9 cellular contexts compared by ENCODE assay signal in genomic region chr17:82917656-82918345, GRCh38.
DNase-seq lines count a peak whose midpoint lies in the region; ATAC-seq and TF ChIP-seq lines count a peak whose summit lies in the region.
"Had no signal": no experiment of that assay in that cellular context is flagged by ENCODE, and none has a peak within 500 bp of the region (broad histone marks: within the 10 kb centered on the region; RNA-seq: fewer than 3 reads in every experiment).

No MANE protein-coding gene starts in this region.

- H3K4me3 ChIP-seq in Panc1 (ENCODE audit: low read depth in 2 of 2, low read length in 2 of 2), result no peak overlapping the region
- no peak overlapping the region for H3K4me3 ChIP-seq in dorsolateral prefrontal cortex

- no peak overlapping the region for H3K27ac ChIP-seq in Panc1 (ENCODE audit: low read length)
- no peak overlapping the region for H3K27ac ChIP-seq in dorsolateral prefrontal cortex

- peak; percentile 58 for DNase-seq in GM10266 (ENCODE audit: extremely low spot score)
- DNase-seq in Panc1 (ENCODE audit: low read depth, low spot score), result no peak
- DNase-seq in dorsolateral prefrontal cortex, result no peak
- DNase-seq in stimulated activated CD4-positive, alpha-beta T cell treated with anti-CD3 and anti-CD28 coated beads, Interleukin-15, amount 100 ng/mL, for 24 hours, result peak; percentile 41
- no peak for DNase-seq in COLO829 (ENCODE audit: low spot score)
- DNase-seq in NK-92 treated with Interleukin-12 subunit alpha and Interleukin-12 subunit beta, amount 100 ng/mL, for 24 hours (lab: John Stamatoyannopoulos, UW), result no peak
- DNase-seq in NCI-H1436 (lab: John Stamatoyannopoulos, UW), result no peak
- no peak for DNase-seq in SW 1271 (lab: John Stamatoyannopoulos, UW)
- DNase-seq: NCI-H510A had no signal

- H3K9me3 ChIP-seq in Panc1 (ENCODE audit: control insufficient read depth, insufficient read depth, low read depth, low read length), result no peaks in the 10 kb centered on the region

- in situ Hi-C loops in Panc1 (cut with HindIII; ENCODE audit: low pct_unique_long_range_greater_than_20kb, low sequenced_read_pairs), result no loop called here

- CTCF ChIA-PET in Panc1 (lab: Charles Lee), result no interaction called here

- POLR2A ChIA-PET in Panc1 (lab: Charles Lee), result no interaction called here

- TF ChIP-seq CTCF in GM10266 (IDR thresholded peaks at IDR 0.05; ENCODE audit: control insufficient read depth, insufficient read depth, low read depth, missing control alignments) (peak; percentile 35), Panc1 (IDR thresholded peaks at IDR 0.05) (no peak; the same call in 1 of the 2 replicates), dorsolateral prefrontal cortex (IDR thresholded peaks at IDR 0.05 in 54 of 56, conservative IDR thresholded peaks at IDR 0.05 in 2 of 56; ENCODE audit: low read depth in 1 of 56, partially characterized antibody in 56 of 56) (peak in 30 of 56 donors; percentile 8 to 51 (median 27))

- H3K36me3 ChIP-seq in Panc1 (ENCODE audit: control insufficient read depth, insufficient read depth, low read length), result no peaks in the 10 kb centered on the region

- no TSS peak for BruUV-seq in Panc1 (replicated peaks; lab: Mats Ljungman, UMichigan)

- ATAC-seq in Panc1, result 0 out of 2 replicates have a peak, but pooled peaks have one; percentile 39

- intact Hi-C loops in Panc1 (cut with micrococcal nuclease; ENCODE audit: unreplicated experiment), result no loop called here
- intact Hi-C loops in dorsolateral prefrontal cortex (cut with DNase I), result no loop called here

- no peaks in the 10 kb centered on the region for H3K4me1 ChIP-seq in Panc1 (ENCODE audit: control insufficient read depth, insufficient read depth, low read length)

- H3K27me3 ChIP-seq in Panc1 (ENCODE audit: control insufficient read depth, insufficient read depth, low read length) (no peaks in the 10 kb centered on the region), dorsolateral prefrontal cortex (no peaks in the 10 kb centered on the region)

Comparison
In these comparisons a context has a peak if more than half of its experiments do, and no peak if none do; other contexts are left out.
1. DNase-seq: peak in GM10266 (single experiment) and stimulated activated CD4-positive, alpha-beta T cell treated with anti-CD3 and anti-CD28 coated beads, Interleukin-15, amount 100 ng/mL, for 24 hours (single experiment); none in Panc1 (single experiment), dorsolateral prefrontal cortex (0 of 10), COLO829 (single experiment), NK-92 treated with Interleukin-12 subunit alpha and Interleukin-12 subunit beta, amount 100 ng/mL, for 24 hours (single experiment), NCI-H1436 (single experiment) and SW 1271 (0 of 2).